ENCODE assay signal across 8 cellular contexts in genomic region chr5:138465288-138466057, GRCh38. TPM values are rescaled to one million over a fixed set of nuclear protein-coding genes. Genes with fewer than 3 reads are reported as not detected.
DNase-seq lines count a peak whose midpoint lies in the region; ATAC-seq and TF ChIP-seq lines count a peak whose summit lies in the region.

EGR1 (plus strand) TSS chr5:138465479; CDS start chr5:138465762, 283 bp downstream.

- H3K4me1 Mint-ChIP-seq in nephron: peaks cover 33% of the 10 kb centered on the region

- peak within 1 kb of the TSS; percentile 67 for H3K4me3 ChIP-seq in fibroblast of pulmonary artery (replicated peaks; ENCODE audit: low read depth, low read length)

- peaks cover 29% of the 10 kb centered on the region for H3K27me3 Mint-ChIP-seq in nephron (ENCODE audit: low read depth)

- H3K4me3 Mint-ChIP-seq in nephron: peak within 1 kb of the TSS; percentile 88 to 93 (median 92)

- H3K36me3 Mint-ChIP-seq in nephron (ENCODE audit: low read depth): peaks cover 25% of the 10 kb centered on the region

- peak; percentile 97 for DNase-seq in ELF-1 (ENCODE audit: low read depth, low spot score)
- peak; percentile 96 for DNase-seq in H4 (ENCODE audit: low spot score)
- DNase-seq in LHCN-M2 (ENCODE audit: low read depth): peak; percentile 95
- peak; percentile 85 for DNase-seq in activated T-helper 9 cell treated with anti-CD3 and anti-CD28 coated beads, Interleukin-2, amount 50 U/mL, for 16 hours (ENCODE audit: low read depth)
- peak; percentile 96 for DNase-seq in fibroblast of pulmonary artery (ENCODE audit: low read depth)
- DNase-seq in stimulated activated naive CD8-positive, alpha-beta T cell treated with anti-CD3 and anti-CD28 coated beads, Interleukin-15, Interleukin-2, amounts not matched to agents 100 U/mL and 50 U/mL, for 24 hours: peak; percentile 95

- peak within 1 kb of the TSS; percentile 94 to 98 (median 96) for H3K27ac Mint-ChIP-seq in nephron

- TF ChIP-seq POLR2A in Raji (IDR thresholded peaks at IDR 0.05; ENCODE audit: insufficient read depth, low read depth, low read length): peak; percentile 37; the same call in 1 of the 2 replicates

- ATAC-seq in stimulated activated naive CD8-positive, alpha-beta T cell treated with anti-CD3 and anti-CD28 coated beads, Interleukin-15, Interleukin-2, amounts not matched to agents 100 U/mL and 50 U/mL, for 24 hours: peak; percentile 59

- no peaks in the 10 kb centered on the region for H3K9me3 Mint-ChIP-seq in nephron

- TF ChIP-seq CTCF in fibroblast of pulmonary artery (IDR thresholded peaks at IDR 0.05; ENCODE audit: low read length, missing control alignments) (no peak), nephron (IDR thresholded peaks at IDR 0.05; ENCODE audit: unreplicated experiment in 3 of 3) (no peak)

RNA-seq across cellular contexts. Expression of gene EGR1, which starts in this region (rescaled TPM):
- total RNA-seq in H4 (2014; rRNA removed; shearing (Covaris generic)): 5.5 and 9.3 TPM in 2 replicates
- 4.1 and 7.2 TPM in 2 replicates for total RNA-seq in LHCN-M2 (2014; rRNA removed)
- polyA plus RNA-seq in LHCN-M2 (2012): 21.7 TPM

Comparison
In these comparisons a context has a peak if more than half of its experiments do, and no peak if none do; other contexts are left out.
1. Peak in every context shown above with its lines: DNase-seq, ATAC-seq and H3K4me3 ChIP-seq.